18 cellular contexts compared by ENCODE assay signal in genomic region chr1:70778056-70778762, GRCh38.
DNase-seq lines count a peak whose midpoint lies in the region; ATAC-seq, FAIRE-seq and TF ChIP-seq lines count a peak whose summit lies in the region.
"Had no signal": no experiment of that assay in that cellular context is flagged by ENCODE, and none has a peak within 500 bp of the region (broad histone marks: within the 10 kb centered on the region; RNA-seq: fewer than 3 reads in every experiment).

No MANE protein-coding gene starts in this region.

- H2AFZ ChIP-seq in K562 (ENCODE audit: low read depth, low read length) = peak overlapping the region; percentile 38; the same call in 1 of the 2 replicates

- H4K20me1 ChIP-seq in K562 (replicated peaks; ENCODE audit: control insufficient read depth, insufficient read depth, low read length) = no peaks in the 10 kb centered on the region
- H4K20me1 ChIP-seq: BLaER1 treated with 17β-estradiol and CSF1 and Interleukin-3, amounts not matched to agents 10 nM and 100 nM had no signal

- H3K4me1 ChIP-seq in K562 (replicated peaks in 1 of 2; ENCODE audit: control insufficient read depth in 2 of 2, insufficient read depth in 2 of 2, low read length in 2 of 2) = no peaks in the 10 kb centered on the region
- H3K4me1 ChIP-seq: BLaER1 treated with 17β-estradiol and CSF1 and Interleukin-3, amounts not matched to agents 10 nM and 100 nM had no signal

- no peak for FAIRE-seq in K562 (lab: Jason Lieb, UNC)
- FAIRE-seq: G401.6, H54 had no signal

- intact Hi-C loops in K562 (cut with micrococcal nuclease) = no loop called here

- no peak for TF ChIP-seq RAD21 in K562 (CRISPR knock-in tag; conservative IDR thresholded peaks at IDR 0.05 in 1 of 2, IDR thresholded peaks at IDR 0.05 in 1 of 2)

- no peak overlapping the region for H3K9ac ChIP-seq in K562 (ENCODE audit: insufficient read depth in 1 of 2, low read depth in 2 of 2, low read length in 2 of 2)
- H3K9ac ChIP-seq: BLaER1 treated with 17β-estradiol and CSF1 and Interleukin-3, amounts not matched to agents 10 nM and 100 nM had no signal

- no peak for TF ChIP-seq EP300 in K562 (IDR thresholded peaks at IDR 0.05; ENCODE audit: low read length)

- H3K27me3 ChIP-seq in K562 (ENCODE audit: control insufficient read depth in 2 of 2, insufficient read depth in 2 of 2, low read length in 2 of 2) = no peaks in the 10 kb centered on the region
- H3K27me3 ChIP-seq: BLaER1 treated with 17β-estradiol and CSF1 and Interleukin-3, amounts not matched to agents 10 nM and 100 nM had no signal

- CTCF ChIA-PET in K562 (lab: Yijun Ruan, JAX; ENCODE audit: low intra/inter-chr PET ratio) = no interaction called here

- H3K9me3 ChIP-seq in K562 (replicated peaks; ENCODE audit: control insufficient read depth, insufficient read depth, low read depth, low read length) = no peaks in the 10 kb centered on the region

- no TSS peak for BruUV-seq in K562 (replicated peaks; lab: Mats Ljungman, UMichigan)

- POLR2A ChIA-PET in K562 (lab: Yijun Ruan, JAX) = interaction anchor here (0.7 to 1.9 kb wide), 3 partner anchors 9 to 253 kb away, joined by 3 to 5 read pairs (median 3); no protein-coding TSS in a partner anchor

- no peak overlapping the region for H3K27ac ChIP-seq in K562 (ENCODE audit: extremely low read depth, low read depth, low read length)
- H3K27ac ChIP-seq: 22Rv1; BLaER1 treated with 17β-estradiol and CSF1 and Interleukin-3, amounts not matched to agents 10 nM and 100 nM had no signal

- H3K4me2 ChIP-seq in K562 (ENCODE audit: insufficient read depth, low read length) = no peak overlapping the region
- H3K4me2 ChIP-seq: BLaER1 treated with 17β-estradiol and CSF1 and Interleukin-3, amounts not matched to agents 10 nM and 100 nM had no signal

- H3K36me3 ChIP-seq in K562 (ENCODE audit: control insufficient read depth, insufficient read depth, low read length) = no peaks in the 10 kb centered on the region
- H3K36me3 ChIP-seq: BLaER1 treated with 17β-estradiol and CSF1 and Interleukin-3, amounts not matched to agents 10 nM and 100 nM had no signal

- H3K79me2 ChIP-seq in K562 (ENCODE audit: control insufficient read depth, insufficient read depth, low read length) = no peaks in the 10 kb centered on the region

- H3K4me3 ChIP-seq in AG10803 (ENCODE audit: low read length) = no peak overlapping the region
- H3K4me3 ChIP-seq in K562 = no peak overlapping the region
- H3K4me3 ChIP-seq in fibroblast of the aortic adventitia (ENCODE audit: low read depth, low read length) = no peak overlapping the region
- H3K4me3 ChIP-seq: BLaER1 treated with 17β-estradiol and CSF1 and Interleukin-3, amounts not matched to agents 10 nM and 100 nM had no signal

- ATAC-seq in K562 (no peak), HG03432 (IDR thresholded peaks at IDR 0.05; ENCODE audit: unreplicated experiment) (no peak), GM19397 (IDR thresholded peaks at IDR 0.05; ENCODE audit: unreplicated experiment) (no peak)
- ATAC-seq: HCT116 had no signal

- no peaks in the 10 kb centered on the region for H3K9me1 ChIP-seq in K562 (ENCODE audit: control insufficient read depth, insufficient read depth, low read length)

- peak; percentile 21 for DNase-seq in AG10803 (ENCODE audit: low read depth)
- DNase-seq in M059J (ENCODE audit: low read depth) = peak; percentile 43
- DNase-seq in K562 (ENCODE audit: extremely low read depth in 1 of 4, low spot score in 3 of 4) = no peak
- peak; percentile 14 for DNase-seq in fibroblast of the aortic adventitia (ENCODE audit: low read depth)
- DNase-seq in NCI-H1417 (lab: John Stamatoyannopoulos, UW) = no peak
- no peak for DNase-seq in GM03348 (ENCODE audit: low spot score)
- DNase-seq: AML-193; Calu3; CD4-positive, CD25-positive, alpha-beta regulatory T cell; DMS 273 treated with DMSO at 0.1 percent for 48 hours; IMR-90 had no signal

- TF ChIP-seq POLR2A in K562 (conservative IDR thresholded peaks at IDR 0.05) = no peak

- no peak for TF ChIP-seq CTCF in AG10803 (conservative IDR thresholded peaks at IDR 0.05; ENCODE audit: low read length)
- no peak for TF ChIP-seq CTCF in K562 (IDR thresholded peaks at IDR 0.05 in 2 of 3, conservative IDR thresholded peaks at IDR 0.05 in 1 of 3; ENCODE audit: insufficient read depth in 2 of 3, low read depth in 1 of 3, low read length in 3 of 3)
- TF ChIP-seq CTCF in fibroblast of the aortic adventitia (IDR thresholded peaks at IDR 0.05; ENCODE audit: insufficient read depth, low read length) = no peak

- WGBS in K562 (ENCODE audit: insufficient coverage, low coverage, missing lambda C conversion rate) = 29% methylated on average over 2 of the region's 2 CpGs

- in situ Hi-C loops in K562 (cut with MboI) = no loop called here

TF ChIP-seq in K562, 482 proteins besides CTCF, POLR2A, EP300 and RAD21:
- TF ChIP-seq ETS2 (tag; IDR thresholded peaks at IDR 0.05; ENCODE audit: borderline replicate concordance, poor library complexity, severe bottlenecking) = no peak

Comparison
In these comparisons a context has a peak if more than half of its experiments do, and no peak if none do; other contexts are left out.
1. DNase-seq: peak in AG10803 (single experiment), M059J (single experiment) and fibroblast of the aortic adventitia (single experiment); none in K562 (0 of 4), NCI-H1417 (0 of 3) and GM03348 (single experiment).